Comparison of ENCODE assay signal across 8 cellular contexts in the genomic region with DNA sequence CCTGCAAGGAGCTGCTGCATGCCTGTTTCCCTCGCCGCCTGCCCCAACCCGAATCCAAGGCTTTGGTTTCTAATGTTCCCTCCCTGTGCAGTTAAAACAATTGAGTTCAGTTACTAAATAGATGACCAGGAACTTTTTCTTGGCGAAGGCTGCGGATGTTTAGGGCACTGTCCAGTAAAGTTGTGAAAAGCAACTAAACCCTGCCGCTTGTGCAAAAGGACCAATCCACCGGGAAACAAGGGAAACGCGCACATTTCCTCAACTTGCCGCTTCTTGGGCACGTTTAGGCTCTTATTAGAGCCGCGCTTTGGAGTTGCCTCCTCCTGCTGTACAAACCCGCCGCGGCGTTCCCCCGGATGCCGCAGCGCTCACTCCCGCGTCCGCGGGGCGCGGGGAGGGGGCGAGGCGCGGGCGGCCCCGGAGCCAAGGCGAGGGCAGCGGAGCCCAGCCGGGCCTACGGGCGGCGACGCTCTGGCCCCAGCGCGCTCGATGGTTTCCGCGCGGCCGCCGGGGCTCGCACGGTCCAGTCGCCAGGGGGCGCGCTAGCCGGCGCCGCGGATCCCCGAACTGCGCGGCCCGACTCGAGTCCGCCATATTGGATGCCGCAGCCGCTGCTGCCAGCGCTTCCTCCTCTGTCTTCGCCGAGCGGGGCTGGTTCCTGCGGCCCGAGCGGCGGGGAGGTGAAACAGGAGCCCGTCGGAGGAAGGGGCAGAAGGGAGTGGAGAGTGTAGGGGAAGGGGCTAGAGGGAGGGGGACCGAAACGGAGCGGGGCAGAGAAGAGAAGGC. TPM values are rescaled to one million over a fixed set of nuclear protein-coding genes. Genes with fewer than 3 reads are reported as not detected.
A peak's percentile ranks its signal among the peaks of the same experiment; 100 is the strongest.
DNase-seq lines count a peak whose midpoint lies in the region; ATAC-seq and TF ChIP-seq lines count a peak whose summit lies in the region.

A gene with protein sequence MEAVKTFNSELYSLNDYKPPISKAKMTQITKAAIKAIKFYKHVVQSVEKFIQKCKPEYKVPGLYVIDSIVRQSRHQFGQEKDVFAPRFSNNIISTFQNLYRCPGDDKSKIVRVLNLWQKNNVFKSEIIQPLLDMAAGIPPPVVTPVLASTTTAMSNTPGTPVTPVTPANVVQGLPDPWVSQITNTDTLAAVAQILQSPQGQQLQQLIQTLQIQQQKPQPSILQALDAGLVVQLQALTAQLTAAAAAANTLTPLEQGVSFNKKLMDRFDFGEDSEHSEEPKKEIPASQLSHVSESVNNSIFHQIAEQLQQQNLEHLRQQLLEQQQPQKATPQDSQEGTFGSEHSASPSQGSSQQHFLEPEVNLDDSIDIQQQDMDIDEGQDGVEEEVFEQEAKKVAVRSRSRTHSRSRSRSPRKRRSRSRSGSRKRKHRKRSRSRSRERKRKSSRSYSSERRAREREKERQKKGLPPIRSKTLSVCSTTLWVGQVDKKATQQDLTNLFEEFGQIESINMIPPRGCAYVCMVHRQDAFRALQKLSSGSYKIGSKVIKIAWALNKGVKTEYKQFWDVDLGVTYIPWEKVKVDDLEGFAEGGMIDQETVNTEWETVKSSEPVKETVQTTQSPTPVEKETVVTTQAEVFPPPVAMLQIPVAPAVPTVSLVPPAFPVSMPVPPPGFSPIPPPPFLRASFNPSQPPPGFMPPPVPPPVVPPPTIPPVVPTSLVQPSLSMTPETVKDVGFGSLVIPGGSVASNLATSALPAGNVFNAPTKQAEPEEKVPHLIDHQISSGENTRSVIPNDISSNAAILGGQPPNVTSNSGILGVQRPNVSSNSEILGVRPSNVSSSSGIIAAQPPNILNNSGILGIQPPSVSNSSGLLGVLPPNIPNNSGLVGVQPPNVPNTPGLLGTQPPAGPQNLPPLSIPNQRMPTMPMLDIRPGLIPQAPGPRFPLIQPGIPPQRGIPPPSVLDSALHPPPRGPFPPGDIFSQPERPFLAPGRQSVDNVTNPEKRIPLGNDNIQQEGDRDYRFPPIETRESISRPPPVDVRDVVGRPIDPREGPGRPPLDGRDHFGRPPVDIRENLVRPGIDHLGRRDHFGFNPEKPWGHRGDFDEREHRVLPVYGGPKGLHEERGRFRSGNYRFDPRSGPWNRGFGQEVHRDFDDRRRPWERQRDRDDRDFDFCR (N-terminal part only) (plus strand): TSS at position 593 of the 786 bp plus-strand sequence. CDS start 485 bp downstream, outside the sequence.

- H3K9me3 ChIP-seq in iPS-15b (ENCODE audit: control insufficient read depth, insufficient read depth, low read length) = no peaks in the 10 kb centered on the region
- no peaks in the 10 kb centered on the region for H3K9me3 ChIP-seq in skeletal muscle satellite cell (replicated peaks; ENCODE audit: low read length)

- peaks cover 13% of the 10 kb centered on the region for H3K4me1 ChIP-seq in iPS-15b (ENCODE audit: control insufficient read depth, insufficient read depth, low read length)
- peaks cover 11% of the 10 kb centered on the region for H3K4me1 ChIP-seq in skeletal muscle satellite cell (ENCODE audit: control insufficient read depth, insufficient read depth, low read length)

- H3K36me3 Mint-ChIP-seq in brain = peaks cover 22% of the 10 kb centered on the region

- H3K36me3 ChIP-seq in iPS-15b (ENCODE audit: control insufficient read depth, insufficient read depth, low read length) = no peaks in the 10 kb centered on the region
- peaks cover 3% of the 10 kb centered on the region for H3K36me3 ChIP-seq in skeletal muscle satellite cell (ENCODE audit: insufficient read depth, low read length)

- H3K4me1 Mint-ChIP-seq in brain = peaks cover 55% of the 10 kb centered on the region

- ATAC-seq in GM18499 (IDR thresholded peaks at IDR 0.05; ENCODE audit: insufficient read depth, unreplicated experiment) (peak; percentile 66), HG02938 (IDR thresholded peaks at IDR 0.05; ENCODE audit: unreplicated experiment) (peak; percentile 75)

- peak; percentile 95 for TF ChIP-seq CTCF in 22Rv1 (IDR thresholded peaks at IDR 0.05)
- TF ChIP-seq CTCF in brain (conservative IDR thresholded peaks at IDR 0.05) = peak; percentile 63 to 78

- H3K27me3 Mint-ChIP-seq in brain = peaks cover 11% of the 10 kb centered on the region

- H3K27ac Mint-ChIP-seq in brain = peak within 1 kb of the TSS; percentile 96 to 99 (median 99)

- H3K4me2 ChIP-seq in skeletal muscle satellite cell (ENCODE audit: low read length) = peak within 1 kb of the TSS; percentile 88

- H3K27ac ChIP-seq in 22Rv1 = peak within 1 kb of the TSS; percentile 97

- DNase-seq in NCI-H1930 (lab: John Stamatoyannopoulos, UW) = peak; percentile 49 to 88
- peak; percentile 92 for DNase-seq in UCSD-AML1 (lab: John Stamatoyannopoulos, UW; ENCODE audit: unreplicated experiment)

- peak within 1 kb of the TSS; percentile 53 for H3K4me3 ChIP-seq in iPS-15b (ENCODE audit: low read depth, low read length)
- peak within 1 kb of the TSS; percentile 76 for H3K4me3 ChIP-seq in skeletal muscle satellite cell (ENCODE audit: low read length)

- no peaks in the 10 kb centered on the region for H3K27me3 ChIP-seq in iPS-15b (ENCODE audit: control insufficient read depth, insufficient read depth, low read length)
- no peaks in the 10 kb centered on the region for H3K27me3 ChIP-seq in skeletal muscle satellite cell (ENCODE audit: control insufficient read depth, insufficient read depth, low read length)

- H3K9ac ChIP-seq in iPS-15b (ENCODE audit: low read depth, low read length) = peak within 1 kb of the TSS; percentile 98
- peak within 1 kb of the TSS; percentile 98 for H3K9ac ChIP-seq in skeletal muscle satellite cell (ENCODE audit: low read depth, low read length)

- peaks cover 0 to 4% (median 0%) of the 10 kb centered on the region in 5 experiments for H3K9me3 Mint-ChIP-seq in brain

- peak within 1 kb of the TSS; percentile 91 to 97 (median 96) for H3K4me3 Mint-ChIP-seq in brain

RNA-seq across cellular contexts. Expression of the gene that starts here (rescaled TPM):
- 22.4 TPM for polyA plus RNA-seq in brain (ENCODE audit: insufficient read depth, low read depth, low replicate concordance)
- total RNA-seq in skeletal muscle satellite cell (2012; rRNA removed) = 25.8 and 26.6 TPM in 2 replicates

Comparison
In these comparisons a context has a peak if more than half of its experiments do, and no peak if none do; other contexts are left out.
1. Peak in every context shown above with its lines: DNase-seq, ATAC-seq, H3K4me3 ChIP-seq and H3K27ac ChIP-seq.